ENCODE assay signal across 1 cellular context in the genomic region with DNA sequence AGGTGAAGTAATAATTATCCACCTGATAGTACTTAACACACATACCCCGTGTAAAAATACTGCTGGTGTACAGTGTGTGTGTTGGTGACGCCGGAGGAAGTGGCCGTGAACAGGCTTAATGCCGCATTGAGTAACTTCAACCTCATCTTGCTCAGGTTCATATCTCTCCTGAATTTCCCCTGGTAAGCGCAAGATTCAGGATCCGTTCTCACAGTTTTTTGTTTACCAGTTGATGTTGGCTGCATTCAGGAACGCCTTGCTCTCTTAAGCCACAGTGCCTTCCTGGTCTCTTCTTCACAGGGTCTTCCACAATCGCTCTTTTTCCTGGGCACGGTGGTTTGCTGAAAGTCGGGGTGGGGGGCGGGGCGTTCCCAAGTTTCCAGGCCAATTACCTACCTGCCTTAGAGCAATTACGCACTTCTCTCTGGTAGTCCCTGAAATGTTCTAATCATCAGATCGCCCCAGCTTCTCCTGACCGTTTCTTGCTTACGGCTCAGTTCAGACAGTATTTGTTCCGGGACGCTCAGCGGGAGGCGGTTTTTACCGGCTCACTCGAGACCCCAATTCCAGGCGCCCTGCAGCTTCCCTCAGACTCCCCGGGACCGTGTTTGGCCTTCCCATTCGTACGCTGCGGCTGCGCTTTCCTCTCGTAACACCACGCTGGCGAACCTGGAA.
TF ChIP-seq lines count a peak whose summit lies in the region.

No MANE protein-coding gene starts in this region.

TF ChIP-seq in K562, 482 proteins besides CTCF, POLR2A, EP300 and RAD21 (continued from another document):
- TF ChIP-seq ZNF318 (IDR thresholded peaks at IDR 0.05; ENCODE audit: borderline replicate concordance in 1 of 2, low read depth in 1 of 2) (no peak), KHSRP (IDR thresholded peaks at IDR 0.05) (no peak), SPI1 (IDR thresholded peaks at IDR 0.05; ENCODE audit: borderline replicate concordance, low read depth, low read length) (peak; percentile 43; the same call in 1 of the 2 replicates), SMARCA4 (IDR thresholded peaks at IDR 0.05) (0 out of 2 replicates have a peak, but pooled peaks have one; percentile 16), EWSR1 (IDR thresholded peaks at IDR 0.05; ENCODE audit: borderline replicate concordance, low read depth, partially characterized antibody) (no peak), RBM14 (IDR thresholded peaks at IDR 0.05; ENCODE audit: borderline replicate concordance, insufficient read depth, low read depth, low read length) (0 out of 2 replicates have a peak, but pooled peaks have one; percentile 9), CAMTA2 (CRISPR knock-in tag; conservative IDR thresholded peaks at IDR 0.05) (no peak), CSDE1 (IDR thresholded peaks at IDR 0.05) (0 out of 4 replicates have a peak, but pooled peaks of 1 of the 2 experiments have one; percentile 28), ZNF699 (CRISPR knock-in tag; IDR thresholded peaks at IDR 0.05; ENCODE audit: insufficient replicate concordance) (no peak), SMAD2 (IDR thresholded peaks at IDR 0.05; ENCODE audit: low read depth, low read length) (no peak), CGGBP1 (CRISPR knock-in tag; IDR thresholded peaks at IDR 0.05) (no peak), HNRNPH1 (optimal IDR thresholded peaks at IDR 0.05; ENCODE audit: low read depth, low read length) (no peak), CEBPB (tag; IDR thresholded peaks at IDR 0.05) (peak; percentile 68), ZFPM2 (CRISPR knock-in tag; IDR thresholded peaks at IDR 0.05) (0 out of 2 replicates have a peak, but pooled peaks have one; percentile 53), RBBP5 (IDR thresholded peaks at IDR 0.05; ENCODE audit: borderline replicate concordance, insufficient read depth, low read length, poor library complexity, severe bottlenecking) (peak; percentile 42), HNRNPL (IDR thresholded peaks at IDR 0.05; ENCODE audit: low read depth, low read length) (no peak), HLTF (IDR thresholded peaks at IDR 0.05) (peak; percentile 37; the same call in 1 of the 2 replicates), ZNF518B (CRISPR knock-in tag; IDR thresholded peaks at IDR 0.05) (no peak), PTRF (tag; IDR thresholded peaks at IDR 0.05) (no peak)
- TF ChIP-seq, protein P1, sequence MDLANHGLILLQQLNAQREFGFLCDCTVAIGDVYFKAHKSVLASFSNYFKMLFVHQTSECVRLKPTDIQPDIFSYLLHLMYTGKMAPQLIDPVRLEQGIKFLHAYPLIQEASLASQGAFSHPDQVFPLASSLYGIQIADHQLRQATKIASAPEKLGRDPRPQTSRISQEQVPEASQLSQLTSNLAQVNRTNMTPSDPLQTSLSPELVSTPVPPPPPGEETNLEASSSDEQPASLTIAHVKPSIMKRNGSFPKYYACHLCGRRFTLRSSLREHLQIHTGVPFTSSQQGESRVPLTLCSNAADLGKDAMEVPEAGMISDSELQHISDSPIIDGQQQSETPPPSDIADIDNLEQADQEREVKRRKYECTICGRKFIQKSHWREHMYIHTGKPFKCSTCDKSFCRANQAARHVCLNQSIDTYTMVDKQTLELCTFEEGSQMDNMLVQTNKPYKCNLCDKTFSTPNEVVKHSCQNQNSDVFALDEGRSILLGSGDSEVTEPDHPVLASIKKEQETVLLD (IDR thresholded peaks at IDR 0.05), result 0 out of 2 replicates have a peak, but pooled peaks have one; percentile 49
- TF ChIP-seq, protein P2, sequence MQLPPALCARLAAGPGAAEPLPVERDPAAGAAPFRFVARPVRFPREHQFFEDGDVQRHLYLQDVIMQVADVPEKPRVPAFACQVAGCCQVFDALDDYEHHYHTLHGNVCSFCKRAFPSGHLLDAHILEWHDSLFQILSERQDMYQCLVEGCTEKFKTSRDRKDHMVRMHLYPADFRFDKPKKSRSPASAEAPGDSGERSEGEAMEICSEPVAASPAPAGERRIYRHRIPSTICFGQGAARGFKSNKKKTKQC (CRISPR knock-in tag; IDR thresholded peaks at IDR 0.05), result peak; percentile 35; the same call in 1 of the 2 replicates
- TF ChIP-seq, protein P3, sequence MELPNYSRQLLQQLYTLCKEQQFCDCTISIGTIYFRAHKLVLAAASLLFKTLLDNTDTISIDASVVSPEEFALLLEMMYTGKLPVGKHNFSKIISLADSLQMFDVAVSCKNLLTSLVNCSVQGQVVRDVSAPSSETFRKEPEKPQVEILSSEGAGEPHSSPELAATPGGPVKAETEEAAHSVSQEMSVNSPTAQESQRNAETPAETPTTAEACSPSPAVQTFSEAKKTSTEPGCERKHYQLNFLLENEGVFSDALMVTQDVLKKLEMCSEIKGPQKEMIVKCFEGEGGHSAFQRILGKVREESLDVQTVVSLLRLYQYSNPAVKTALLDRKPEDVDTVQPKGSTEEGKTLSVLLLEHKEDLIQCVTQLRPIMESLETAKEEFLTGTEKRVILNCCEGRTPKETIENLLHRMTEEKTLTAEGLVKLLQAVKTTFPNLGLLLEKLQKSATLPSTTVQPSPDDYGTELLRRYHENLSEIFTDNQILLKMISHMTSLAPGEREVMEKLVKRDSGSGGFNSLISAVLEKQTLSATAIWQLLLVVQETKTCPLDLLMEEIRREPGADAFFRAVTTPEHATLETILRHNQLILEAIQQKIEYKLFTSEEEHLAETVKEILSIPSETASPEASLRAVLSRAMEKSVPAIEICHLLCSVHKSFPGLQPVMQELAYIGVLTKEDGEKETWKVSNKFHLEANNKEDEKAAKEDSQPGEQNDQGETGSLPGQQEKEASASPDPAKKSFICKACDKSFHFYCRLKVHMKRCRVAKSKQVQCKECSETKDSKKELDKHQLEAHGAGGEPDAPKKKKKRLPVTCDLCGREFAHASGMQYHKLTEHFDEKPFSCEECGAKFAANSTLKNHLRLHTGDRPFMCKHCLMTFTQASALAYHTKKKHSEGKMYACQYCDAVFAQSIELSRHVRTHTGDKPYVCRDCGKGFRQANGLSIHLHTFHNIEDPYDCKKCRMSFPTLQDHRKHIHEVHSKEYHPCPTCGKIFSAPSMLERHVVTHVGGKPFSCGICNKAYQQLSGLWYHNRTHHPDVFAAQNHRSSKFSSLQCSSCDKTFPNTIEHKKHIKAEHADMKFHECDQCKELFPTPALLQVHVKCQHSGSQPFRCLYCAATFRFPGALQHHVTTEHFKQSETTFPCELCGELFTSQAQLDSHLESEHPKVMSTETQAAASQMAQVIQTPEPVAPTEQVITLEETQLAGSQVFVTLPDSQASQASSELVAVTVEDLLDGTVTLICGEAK (IDR thresholded peaks at IDR 0.05), result peak; percentile 12; the same call in 1 of the 2 replicates
- TF ChIP-seq, protein P3 (CRISPR knock-in tag; IDR thresholded peaks at IDR 0.05), result no peak
TF ChIP-seq in K562: peak in this region for 21.
